In the genomic region with DNA sequence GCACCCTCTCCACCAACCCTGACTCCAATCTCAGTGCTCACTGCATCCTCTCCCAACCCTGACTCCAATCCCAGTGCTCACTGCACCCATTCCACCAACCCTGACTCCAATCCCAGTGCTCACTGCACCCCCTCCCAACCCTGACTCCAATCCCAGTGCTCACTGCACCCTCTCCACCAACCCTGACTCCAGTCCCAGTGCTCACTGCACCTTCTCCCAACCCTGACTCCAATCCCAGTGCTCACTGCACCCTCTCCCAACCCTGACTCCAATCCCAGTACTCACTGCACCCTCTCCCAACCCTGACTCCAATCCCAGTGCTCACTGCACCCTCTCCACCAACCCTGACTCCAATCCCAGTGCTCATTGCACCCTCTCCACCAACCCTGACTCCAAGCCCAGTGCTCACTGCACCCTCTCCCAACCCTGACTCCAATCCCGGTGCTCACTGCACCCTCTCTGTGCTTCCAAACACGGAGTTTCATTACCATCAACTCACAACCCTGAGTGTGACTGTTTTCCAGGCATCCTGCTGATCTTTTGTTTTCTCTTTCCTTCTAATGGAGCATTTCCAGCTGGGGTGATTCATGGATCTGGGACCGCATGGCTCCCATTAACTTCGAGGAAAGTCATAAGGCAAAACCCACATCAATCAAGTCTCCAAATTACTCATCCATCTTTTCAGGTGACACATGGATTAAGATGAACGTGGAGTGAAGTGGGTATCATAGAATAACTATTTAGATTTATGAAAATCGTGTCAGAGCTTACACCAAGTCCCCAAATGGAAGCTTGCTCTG, we compare ENCODE assay signal across 8 cellular contexts.
A peak's percentile ranks its signal among the peaks of the same experiment; 100 is the strongest.
DNase-seq lines count a peak whose midpoint lies in the region; ATAC-seq, FAIRE-seq and TF ChIP-seq lines count a peak whose summit lies in the region.
"Not testable (repeated sequence)": the region's sequence is repeated elsewhere in the genome, so short reads cannot be mapped to it uniquely, and the experiment has no call there.

No MANE protein-coding gene starts in this region.

- 7% methylated on average over 6 of the region's 6 CpGs for WGBS in SK-N-SH (ENCODE audit: low lambda C conversion rate)
- 4% methylated on average over 6 of the region's 6 CpGs for WGBS in K562 (ENCODE audit: insufficient coverage, low coverage, missing lambda C conversion rate)

- not testable (repeated sequence) for H3K4me1 ChIP-seq in CD4-positive, alpha-beta memory T cell (ENCODE audit: insufficient read depth, low read length); SK-N-SH (ENCODE audit: control insufficient read depth in 1 of 2, insufficient read depth in 2 of 2, low read depth in 1 of 2, low read length in 1 of 2); K562 (replicated peaks in 1 of 2; ENCODE audit: control insufficient read depth in 2 of 2, insufficient read depth in 2 of 2, low read length in 2 of 2)

- POLR2A ChIA-PET in CD4-positive, alpha-beta memory T cell (lab: Charles Lee; ENCODE audit: partially characterized antibody) = interaction anchor here (0.7 kb wide), 1 partner anchor 764 kb away, joined by 3 read pairs; no protein-coding TSS in a partner anchor
- POLR2A ChIA-PET in SK-N-SH (lab: Yijun Ruan, JAX); K562 (lab: Yijun Ruan, JAX): not testable (repeated sequence)

- TF ChIP-seq RAD21 in SK-N-SH (IDR thresholded peaks at IDR 0.05; ENCODE audit: low read length); K562 (CRISPR knock-in tag; conservative IDR thresholded peaks at IDR 0.05 in 1 of 2, IDR thresholded peaks at IDR 0.05 in 1 of 2): not testable (repeated sequence)

- H3K4me2 ChIP-seq in SK-N-SH; K562 (ENCODE audit: insufficient read depth, low read length): not testable (repeated sequence)

- not testable (repeated sequence) for H2AFZ ChIP-seq in SK-N-SH (ENCODE audit: low read depth); K562 (ENCODE audit: low read depth, low read length)

- TF ChIP-seq EP300 in SK-N-SH (IDR thresholded peaks at IDR 0.05; ENCODE audit: borderline replicate concordance in 1 of 2, low read depth in 1 of 2, low read length in 1 of 2); K562 (IDR thresholded peaks at IDR 0.05; ENCODE audit: low read length): not testable (repeated sequence)

- not testable (repeated sequence) for TF ChIP-seq POLR2A in K562 (conservative IDR thresholded peaks at IDR 0.05)

- H3K79me2 ChIP-seq in SK-N-SH (ENCODE audit: insufficient read depth); K562 (ENCODE audit: control insufficient read depth, insufficient read depth, low read length): not testable (repeated sequence)

- not testable (repeated sequence) for H4K20me1 ChIP-seq in SK-N-SH (ENCODE audit: insufficient read depth); K562 (replicated peaks; ENCODE audit: control insufficient read depth, insufficient read depth, low read length)

- H3K9me2 ChIP-seq in SK-N-SH = not testable (repeated sequence)

- peaks cover 15 to 20% of the 10 kb centered on the region in 2 donors for H3K27me3 Mint-ChIP-seq in CD4-positive, alpha-beta memory T cell
- H3K27me3 Mint-ChIP-seq in type B pancreatic cell = peaks cover 31% of the 10 kb centered on the region

- H3K9me3 Mint-ChIP-seq in CD4-positive, alpha-beta memory T cell = peaks cover 0 to 10% (median 2%) of the 10 kb centered on the region in 8 donors
- H3K9me3 Mint-ChIP-seq in type B pancreatic cell = not testable (repeated sequence)

- intact Hi-C loops in CD4-positive, alpha-beta memory T cell (cut with micrococcal nuclease); K562 (cut with micrococcal nuclease): not testable (repeated sequence)

- not testable (repeated sequence) for H3K27me3 ChIP-seq in CD4-positive, alpha-beta memory T cell (ENCODE audit: insufficient read depth, low read length); MG63; SK-N-SH (ENCODE audit: insufficient read depth)
- H3K27me3 ChIP-seq in K562 (ENCODE audit: control insufficient read depth in 2 of 2, insufficient read depth in 2 of 2, low read length in 2 of 2) = peaks cover 4 to 10% of the 10 kb centered on the region in 2 experiments; a peak in 4 of 5 replicates

- not testable (repeated sequence) for H3K27ac ChIP-seq in CD4-positive, alpha-beta memory T cell (ENCODE audit: low read depth, low read length); SK-N-SH (ENCODE audit: low read depth in 2 of 2, low read length in 1 of 2); K562 (ENCODE audit: extremely low read depth, low read depth, low read length)

- peak overlapping the region in 3 of 7 donors; percentile 41 to 95 (median 63) for H3K27ac Mint-ChIP-seq in CD4-positive, alpha-beta memory T cell
- H3K27ac Mint-ChIP-seq in type B pancreatic cell = peak overlapping the region; percentile 33

- CTCF ChIA-PET in CD4-positive, alpha-beta memory T cell (lab: Charles Lee; ENCODE audit: partially characterized antibody); K562 (lab: Yijun Ruan, JAX; ENCODE audit: low intra/inter-chr PET ratio): not testable (repeated sequence)
- CTCF ChIA-PET in SK-N-SH (lab: Yijun Ruan, JAX) = interaction anchor here (0.5 to 1.1 kb wide), 7 partner anchors 39 to 565 kb away, joined by 3 to 4 read pairs (median 3); no protein-coding TSS in a partner anchor

- BruUV-seq in K562 (replicated peaks; lab: Mats Ljungman, UMichigan) = not testable (repeated sequence)

- not testable (repeated sequence) for H3K4me3 ChIP-seq in CD4-positive, alpha-beta memory T cell (ENCODE audit: low read length in 2 of 2); MG63; SK-N-SH (ENCODE audit: low read depth in 2 of 2, low read length in 1 of 2); K562; fibroblast of mammary gland (ENCODE audit: control insufficient read depth, low read depth, low read length)

- peak in 3 of 5 donors; percentile 10 to 31 (median 29) for DNase-seq in CD4-positive, alpha-beta memory T cell
- DNase-seq in HCEC 1CT = peak; percentile 78
- DNase-seq in MG63 = peak; percentile 71
- DNase-seq in SK-N-SH = peak; percentile 7
- not testable (repeated sequence) for DNase-seq in K562 (ENCODE audit: extremely low read depth in 1 of 4, low spot score in 3 of 4); type B pancreatic cell (ENCODE audit: extremely low spot score, unreplicated experiment)
- DNase-seq in fibroblast of mammary gland (ENCODE audit: low read depth) = peak; percentile 87
- DNase-seq in lung microvascular endothelial cell (ENCODE audit: low read depth in 2 of 2) = peak; percentile 10 to 35

- not testable (repeated sequence) for H3K36me3 ChIP-seq in CD4-positive, alpha-beta memory T cell (ENCODE audit: insufficient read depth, low read length); MG63; SK-N-SH (replicated peaks in 1 of 2; ENCODE audit: control insufficient read depth in 1 of 2, insufficient read depth in 2 of 2, low read length in 1 of 2); K562 (ENCODE audit: control insufficient read depth, insufficient read depth, low read length)

- in situ Hi-C loops in K562 (cut with MboI) = not testable (repeated sequence)

- H3K4me3 Mint-ChIP-seq in CD4-positive, alpha-beta memory T cell = not testable (repeated sequence)
- H3K4me3 Mint-ChIP-seq in type B pancreatic cell = peak overlapping the region; percentile 27

- not testable (repeated sequence) for H3K9me1 ChIP-seq in K562 (ENCODE audit: control insufficient read depth, insufficient read depth, low read length)

- not testable (repeated sequence) for ATAC-seq in K562

- H3K4me1 Mint-ChIP-seq in CD4-positive, alpha-beta memory T cell; type B pancreatic cell (ENCODE audit: unreplicated experiment): not testable (repeated sequence)

- H3K36me3 Mint-ChIP-seq in CD4-positive, alpha-beta memory T cell; type B pancreatic cell: not testable (repeated sequence)

- not testable (repeated sequence) for H3K9me3 ChIP-seq in CD4-positive, alpha-beta memory T cell (ENCODE audit: control insufficient read depth in 1 of 2, low read length in 2 of 2); MG63; SK-N-SH; K562 (replicated peaks; ENCODE audit: control insufficient read depth, insufficient read depth, low read depth, low read length)

- not testable (repeated sequence) for TF ChIP-seq CTCF in SK-N-SH (IDR thresholded peaks at IDR 0.05); K562 (IDR thresholded peaks at IDR 0.05 in 2 of 3, conservative IDR thresholded peaks at IDR 0.05 in 1 of 3; ENCODE audit: insufficient read depth in 2 of 3, low read depth in 1 of 3, low read length in 3 of 3); fibroblast of mammary gland (conservative IDR thresholded peaks at IDR 0.05; ENCODE audit: control insufficient read depth, insufficient read depth, low read depth, low read length); type B pancreatic cell (conservative IDR thresholded peaks at IDR 0.05)

- not testable (repeated sequence) for H3F3A ChIP-seq in SK-N-SH (replicated peaks; ENCODE audit: insufficient read depth)

- FAIRE-seq in K562 (lab: Jason Lieb, UNC) = not testable (repeated sequence)

- H3K9ac ChIP-seq in SK-N-SH; K562 (ENCODE audit: insufficient read depth in 1 of 2, low read depth in 2 of 2, low read length in 2 of 2): not testable (repeated sequence)

TF ChIP-seq in SK-N-SH, 30 proteins besides CTCF, POLR2A, EP300 and RAD21 (continues in another document):
- TF ChIP-seq FOSL2 (IDR thresholded peaks at IDR 0.05; ENCODE audit: borderline replicate concordance, low read depth) = peak; percentile 39; the same call in 1 of the 2 replicates
- peak; percentile 49; the same call in 1 of the 2 replicates for TF ChIP-seq TCF12 (IDR thresholded peaks at IDR 0.05)
- TF ChIP-seq JUND (IDR thresholded peaks at IDR 0.05) = peak; percentile 19; the same call in 1 of the 2 replicates
